28 cellular contexts compared by ENCODE assay signal in the genomic region with DNA sequence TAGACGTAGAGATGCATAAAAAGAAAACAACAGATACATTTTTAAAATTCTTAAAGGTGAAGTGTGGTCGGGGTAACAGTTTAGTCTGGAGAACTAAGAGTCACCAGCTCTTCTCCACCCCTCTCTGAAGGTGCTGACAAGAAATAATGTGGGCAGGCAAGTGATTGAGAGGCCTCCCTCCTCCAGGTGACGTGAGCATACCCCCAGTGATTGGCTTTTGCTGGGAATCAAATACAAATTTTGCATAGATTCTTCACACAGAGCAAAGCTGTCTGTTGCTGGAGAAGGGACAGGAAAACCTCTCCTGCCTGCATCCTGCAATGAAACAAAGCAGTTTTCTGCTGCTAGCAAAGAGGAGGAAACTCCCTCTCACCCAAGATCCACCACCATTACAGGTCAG.
"Had no signal": no experiment of that assay in that cellular context is flagged by ENCODE, and none has a peak within 500 bp of the region (broad histone marks: within the 10 kb centered on the region; RNA-seq: fewer than 3 reads in every experiment).

No MANE protein-coding gene starts in this region.

- H3K27ac ChIP-seq: dorsolateral prefrontal cortex, esophagus squamous epithelium, lower lobe of right lung, pancreas, right lobe of liver, stomach, thyroid gland, vagina had no signal

- H3K27me3 Mint-ChIP-seq: naive thymus-derived CD8-positive, alpha-beta T cell had no signal

- ATAC-seq: left colon; left ventricle myocardium superior; lower lobe of right lung; naive thymus-derived CD8-positive, alpha-beta T cell; pancreas; right lobe of liver had no signal

- H3K9me3 ChIP-seq: esophagus squamous epithelium, lower lobe of right lung, pancreas, right lobe of liver, stomach, thyroid gland, vagina had no signal

- DNase-seq: cortex of kidney; dorsolateral prefrontal cortex; effector CD4-positive, alpha-beta T cell; erythroblast; esophagus squamous epithelium; foreskin melanocyte; glutamatergic neuron; hypothalamus; immature natural killer cell; islet precursor cell; kidney glomerular epithelial cell; left colon; left ventricle myocardium superior; lower lobe of right lung; naive thymus-derived CD8-positive, alpha-beta T cell; nephron progenitor cell; occipital lobe; right lobe of liver; small intestine; stimulated activated CD4-positive, alpha-beta T cell treated with anti-CD3 and anti-CD28 coated beads, Interleukin-15, amount 100 ng/mL, for 24 hours; stimulated activated CD4-positive, alpha-beta T cell treated with anti-CD3 and anti-CD28 coated beads, Interleukin-4, amount 100 ng/mL, for 1 hour; stimulated activated CD8-positive, alpha-beta memory T cell treated with anti-CD3 and anti-CD28 coated beads, Interleukin-4, amount 100 ng/mL, for 48 hours; stimulated activated naive CD4-positive, alpha-beta T cell treated with Interleukin-2 at 50 U/mL for 16 hours; stomach; thyroid gland; trophoblast cell had no signal

- H3K4me1 ChIP-seq: esophagus squamous epithelium, lower lobe of right lung, pancreas, right lobe of liver, stomach, thyroid gland, vagina had no signal

- H3K4me1 Mint-ChIP-seq: immature natural killer cell; naive thymus-derived CD8-positive, alpha-beta T cell; nephron progenitor cell had no signal

- H3K36me3 Mint-ChIP-seq: immature natural killer cell; naive thymus-derived CD8-positive, alpha-beta T cell had no signal

- H3K36me3 ChIP-seq: esophagus squamous epithelium, lower lobe of right lung, pancreas, right lobe of liver, stomach, thyroid gland, vagina had no signal

- H3K9me3 Mint-ChIP-seq: nephron progenitor cell had no signal

- H3K27me3 ChIP-seq: dorsolateral prefrontal cortex, esophagus squamous epithelium, pancreas, right lobe of liver, stomach, thyroid gland, vagina had no signal

- H3K4me3 ChIP-seq: dorsolateral prefrontal cortex, esophagus squamous epithelium, lower lobe of right lung, pancreas, right lobe of liver, stomach, thyroid gland, vagina had no signal

- H3K4me3 Mint-ChIP-seq: immature natural killer cell; naive thymus-derived CD8-positive, alpha-beta T cell; nephron progenitor cell had no signal

- H3K27ac Mint-ChIP-seq: immature natural killer cell; naive thymus-derived CD8-positive, alpha-beta T cell; nephron progenitor cell had no signal
